In the genomic region with DNA sequence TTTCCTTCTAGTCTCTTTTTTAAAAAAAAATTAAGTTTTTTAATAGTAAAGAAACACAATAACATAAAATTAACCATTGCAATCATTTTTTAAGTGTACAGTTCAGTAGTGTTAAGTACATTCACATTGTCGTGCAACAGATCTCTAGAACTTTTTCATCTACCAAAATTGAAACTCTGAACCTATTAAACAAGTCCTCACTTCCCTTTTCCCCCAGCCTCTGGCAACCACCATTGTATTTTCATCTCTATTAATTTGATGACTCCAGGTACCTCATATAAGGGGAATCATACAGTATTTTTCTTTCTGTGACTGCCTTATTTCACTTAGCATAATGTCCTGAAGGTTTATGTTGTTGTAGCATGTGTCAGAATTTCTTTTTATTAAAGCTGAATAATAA, we compare ENCODE assay signal across 1 cellular context.
TF ChIP-seq lines count a peak whose summit lies in the region.

No MANE protein-coding gene starts in this region.

TF ChIP-seq in GM23338, 12 proteins besides CTCF, POLR2A, EP300 and RAD21 (continued from another document):
- TF ChIP-seq ZNF462 (CRISPR knock-in tag; IDR thresholded peaks at IDR 0.05): no peak
- no peak for TF ChIP-seq JUNB (IDR thresholded peaks at IDR 0.05; ENCODE audit: unreplicated experiment)
- no peak for TF ChIP-seq CREB1 (CRISPR knock-in tag; IDR thresholded peaks at IDR 0.05; ENCODE audit: low read depth)
